ENCODE assay signal across 22 cellular contexts in genomic region chr4:114057746-114058145, GRCh38.
DNase-seq lines count a peak whose midpoint lies in the region; FAIRE-seq and TF ChIP-seq lines count a peak whose summit lies in the region.
"Had no signal": no experiment of that assay in that cellular context is flagged by ENCODE, and none has a peak within 500 bp of the region (broad histone marks: within the 10 kb centered on the region; RNA-seq: fewer than 3 reads in every experiment).

No MANE protein-coding gene starts in this region.

- H3K27me3 Mint-ChIP-seq in H9 (ENCODE audit: low read depth): no peaks in the 10 kb centered on the region
- peaks cover 59% of the 10 kb centered on the region for H3K27me3 Mint-ChIP-seq in endodermal cell (ENCODE audit: insufficient read depth)

- H3K4me1 ChIP-seq in H9 (ENCODE audit: insufficient read depth, low read length): no peaks in the 10 kb centered on the region
- H3K4me1 ChIP-seq in endodermal cell (ENCODE audit: control insufficient read depth, insufficient read depth, low read length): peaks cover 5% of the 10 kb centered on the region
- no peaks in the 10 kb centered on the region for H3K4me1 ChIP-seq in kidney (ENCODE audit: control insufficient read depth in 1 of 2, insufficient read depth in 1 of 2, low read depth in 1 of 2, low read length in 2 of 2)
- H3K4me1 ChIP-seq: A549, BLaER1 had no signal

- H3K4me3 ChIP-seq in endodermal cell (ENCODE audit: low read length) (no peak overlapping the region), kidney (ENCODE audit: low read length in 2 of 2) (no peak overlapping the region)
- H3K4me3 ChIP-seq: A549, BLaER1 had no signal

- H3K36me3 Mint-ChIP-seq in H9 (ENCODE audit: insufficient read depth in 1 of 3, low read depth in 3 of 3) (no peaks in the 10 kb centered on the region; a peak in 2 of 7 replicates), endodermal cell (ENCODE audit: low read depth) (peaks cover 2% of the 10 kb centered on the region)
- H3K36me3 Mint-ChIP-seq: CD8-positive, alpha-beta T cell; IgD-negative memory B cell had no signal

- 0 out of 3 replicates have a peak, but pooled peaks have one; percentile 31 for TF ChIP-seq CTCF in H9 (conservative IDR thresholded peaks at IDR 0.05)
- peak; percentile 45 for TF ChIP-seq CTCF in endodermal cell (conservative IDR thresholded peaks at IDR 0.05)
- TF ChIP-seq CTCF in kidney (IDR thresholded peaks at IDR 0.05; ENCODE audit: borderline replicate concordance, extremely low read depth, insufficient read depth): no peak

- no peaks in the 10 kb centered on the region for H3K79me1 ChIP-seq in H9 (ENCODE audit: insufficient read depth, low read depth, low read length, poor library complexity, severe bottlenecking)

- H3K9ac ChIP-seq in H9 (ENCODE audit: extremely low read depth, insufficient read length, low read length) (no peak overlapping the region), endodermal cell (ENCODE audit: extremely low read depth, low read length, poor library complexity, severe bottlenecking) (no peak overlapping the region), kidney (ENCODE audit: low read length in 2 of 2) (no peak overlapping the region)
- H3K9ac ChIP-seq: BLaER1, SK-N-SH had no signal

- H2AFZ ChIP-seq in H9 (ENCODE audit: low read length): no peak overlapping the region

- H3K23ac ChIP-seq in H9 (ENCODE audit: insufficient read length, low read depth, low read length): no peak overlapping the region

- H3K56ac ChIP-seq in H9 (ENCODE audit: insufficient read length, low read depth, low read length): no peak overlapping the region

- no peak overlapping the region for H2BK5ac ChIP-seq in H9 (ENCODE audit: insufficient read length, low read length)

- no peaks in the 10 kb centered on the region for H3K27me3 ChIP-seq in H9 (ENCODE audit: insufficient read depth, low read length)
- H3K27me3 ChIP-seq in endodermal cell (ENCODE audit: control insufficient read depth, insufficient read depth, low read length, poor library complexity, severe bottlenecking): peaks cover 28% of the 10 kb centered on the region
- H3K27me3 ChIP-seq: BLaER1 had no signal

- intact Hi-C loops in kidney (cut with DNase I): no loop called here

- H3K4me1 Mint-ChIP-seq in H9 (no peaks in the 10 kb centered on the region), endodermal cell (peaks cover 8% of the 10 kb centered on the region)
- H3K4me1 Mint-ChIP-seq: IgD-negative memory B cell had no signal

- H3K9me3 ChIP-seq in H9 (ENCODE audit: control insufficient read depth, low read depth, low read length) (no peaks in the 10 kb centered on the region), endodermal cell (ENCODE audit: control insufficient read depth, low read length) (peaks cover 40% of the 10 kb centered on the region), kidney (ENCODE audit: control insufficient read depth in 1 of 2, low read length in 2 of 2) (peaks cover 0 to 2% of the 10 kb centered on the region in 2 donors)

- no peak overlapping the region for H3K4ac ChIP-seq in H9 (ENCODE audit: low read depth, low read length)

- no peaks in the 10 kb centered on the region for H3K23me2 ChIP-seq in H9 (ENCODE audit: insufficient read length, low read depth, low read length, poor library complexity, severe bottlenecking)

- H3K79me2 ChIP-seq in H9 (ENCODE audit: insufficient read depth, low read length): no peaks in the 10 kb centered on the region

- H4K5ac ChIP-seq in H9 (ENCODE audit: insufficient read length, low read depth, low read length): no peak overlapping the region

- H3K27ac ChIP-seq in H9 (ENCODE audit: insufficient read length, low read depth, low read length) (no peak overlapping the region), endodermal cell (ENCODE audit: low read depth, low read length) (no peak overlapping the region), kidney (ENCODE audit: low read depth in 2 of 2, low read length in 2 of 2) (no peak overlapping the region)
- H3K27ac ChIP-seq: A549, BLaER1 had no signal

- no peak overlapping the region for H3K4me2 ChIP-seq in H9 (ENCODE audit: insufficient read depth, insufficient read length, low read length)
- H3K4me2 ChIP-seq: A549, BLaER1, SK-N-SH had no signal

- no peak overlapping the region for H2BK120ac ChIP-seq in H9 (ENCODE audit: low read depth, low read length, poor library complexity, severe bottlenecking)

- H3K36me3 ChIP-seq in endodermal cell (ENCODE audit: control insufficient read depth, insufficient read depth, low read length) (no peaks in the 10 kb centered on the region), kidney (ENCODE audit: control insufficient read depth in 1 of 2, insufficient read depth in 2 of 2, low read length in 2 of 2) (no peaks in the 10 kb centered on the region)
- H3K36me3 ChIP-seq: BLaER1 had no signal

- H3K4me3 Mint-ChIP-seq in H9 (no peak overlapping the region), endodermal cell (no peak overlapping the region)
- H3K4me3 Mint-ChIP-seq: CD8-positive, alpha-beta T cell; IgD-negative memory B cell had no signal

- H3T11ph ChIP-seq in H9 (ENCODE audit: low read length): no peak overlapping the region

- H4K8ac ChIP-seq in H9 (replicated peaks; ENCODE audit: insufficient read length, low read depth, low read length): no peak overlapping the region

- H4K91ac ChIP-seq in H9 (ENCODE audit: insufficient read length, low read depth, low read length): no peak overlapping the region

- H2AK5ac ChIP-seq in H9 (ENCODE audit: insufficient read length, low read length): no peak overlapping the region

- no CpG with 5 or more reads among the region's 2 CpGs for WGBS in H9 (ENCODE audit: extremely low coverage, insufficient read length, low lambda C conversion rate)
- WGBS in endodermal cell (ENCODE audit: insufficient coverage in 1 of 2, insufficient read length in 1 of 2), 2 experiments: 89 to 99% methylated on average over 2 of the region's 2 CpGs

- no peak overlapping the region for H3K14ac ChIP-seq in H9 (ENCODE audit: insufficient read depth, low read length)

- no peak overlapping the region for H2BK15ac ChIP-seq in H9 (ENCODE audit: low read depth, low read length)

- H3K27ac Mint-ChIP-seq in H9 (no peak overlapping the region), endodermal cell (no peak overlapping the region)
- H3K27ac Mint-ChIP-seq: CD8-positive, alpha-beta T cell; IgD-negative memory B cell had no signal

- H2BK12ac ChIP-seq in H9 (ENCODE audit: insufficient read length, low read depth, low read length): no peak overlapping the region

- FAIRE-seq in kidney (lab: Jason Lieb, UNC) (peak; percentile 8), HTR-8/SVneo (lab: Jason Lieb, UNC) (no peak)
- FAIRE-seq: A549, RCC 7860 had no signal

- DNase-seq in H9 (no peak), NCI-H446 treated with DMSO at 0.1 percent for 48 hours (lab: John Stamatoyannopoulos, UW) (peak; percentile 16), endodermal cell (no peak), kidney (no peak), midbrain (lab: John Stamatoyannopoulos, UW) (no peak), globus pallidus (ENCODE audit: low spot score) (no peak), HTR-8/SVneo (ENCODE audit: insufficient read length, low spot score) (no peak)
- DNase-seq in stimulated activated CD4-positive, alpha-beta T cell treated with anti-CD3 and anti-CD28 coated beads, Interleukin-2, amount 100 ng/mL, for 24 hours: no peak
- DNase-seq: CD8-positive, alpha-beta T cell; DMS79; H7; Kasumi-1; NCI-H1092 treated with DMSO at 0.1 percent for 48 hours; NCI-H1694; NCI-H510A; NCI-H774; SHP77 treated with DMSO at 0.1 percent for 48 hours; SK-N-SH had no signal

- no peak overlapping the region for H2BK20ac ChIP-seq in H9 (ENCODE audit: low read depth, low read length, poor library complexity, severe bottlenecking)

- no peak overlapping the region for H3K18ac ChIP-seq in H9 (ENCODE audit: insufficient read length, low read depth, low read length)

- H3K9me3 Mint-ChIP-seq in H9 (peaks cover 4 to 13% of the 10 kb centered on the region in 2 experiments; a peak in 4 of 5 replicates), endodermal cell (peaks cover 35% of the 10 kb centered on the region)

- H4K20me1 ChIP-seq in H9 (ENCODE audit: control insufficient read depth, insufficient read depth, insufficient read length): no peaks in the 10 kb centered on the region
- H4K20me1 ChIP-seq: BLaER1 had no signal
